ENCODE assay signal across 5 cellular contexts in the genomic region with DNA sequence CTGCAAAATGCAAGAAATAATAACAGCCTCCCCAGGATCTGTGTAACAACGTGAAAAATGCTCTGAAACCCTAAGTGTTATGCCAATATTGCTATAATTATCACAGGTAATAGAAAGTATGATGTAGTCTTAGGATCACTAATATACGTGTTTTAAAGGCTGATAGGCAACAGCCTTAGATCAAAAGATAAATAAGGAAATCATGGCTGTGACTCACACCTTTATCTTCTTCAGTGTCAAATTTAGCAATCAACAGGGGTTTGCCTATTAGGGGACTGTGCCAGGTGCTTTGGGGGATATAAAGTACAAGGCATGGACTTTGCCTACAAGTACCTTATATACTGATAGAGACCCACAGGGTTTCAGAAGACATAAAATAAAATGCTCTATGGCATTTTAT.
DNase-seq lines count a peak whose midpoint lies in the region; ATAC-seq, FAIRE-seq and TF ChIP-seq lines count a peak whose summit lies in the region.
"Not testable (repeated sequence)": the region's sequence is repeated elsewhere in the genome, so short reads cannot be mapped to it uniquely, and the experiment has no call there.

No MANE protein-coding gene starts in this region.

- not testable (repeated sequence) for H3K9ac ChIP-seq in keratinocyte (ENCODE audit: control insufficient read depth, extremely low read depth, insufficient read depth, low read length)

- not testable (repeated sequence) for TF ChIP-seq POLR2A in GM12891 (IDR thresholded peaks at IDR 0.05; ENCODE audit: low read depth, low read length)

- not testable (repeated sequence) for H3K9me3 ChIP-seq in RWPE2 (ENCODE audit: severe bottlenecking); keratinocyte (ENCODE audit: control insufficient read depth, low read depth, low read length); mucosa of descending colon

- dilution Hi-C loops in keratinocyte (cut with MboI; ENCODE audit: extremely low pct_ligation_motif_present, low sequenced_read_pairs) = not testable (repeated sequence)

- DNase-seq in GM12891 (ENCODE audit: insufficient read length, low spot score); RWPE2 (ENCODE audit: low spot score); keratinocyte (ENCODE audit: low read depth, low spot score); mucosa of descending colon: not testable (repeated sequence)

- peak; percentile 83 for FAIRE-seq in GM12891 (lab: Jason Lieb, UNC)
- peak; percentile 32 for FAIRE-seq in keratinocyte (lab: Jason Lieb, UNC)

- ATAC-seq in GM18868 (IDR thresholded peaks at IDR 0.05; ENCODE audit: unreplicated experiment) = peak; percentile 47
- ATAC-seq in RWPE2 (ENCODE audit: low read depth) = peak; percentile 35; the same call in 2 of the 3 replicates
- peak; percentile 74 for ATAC-seq in mucosa of descending colon

- H3K27ac ChIP-seq in RWPE2 (ENCODE audit: poor library complexity, severe bottlenecking) = peak overlapping the region; percentile 15
- H3K27ac ChIP-seq in keratinocyte (ENCODE audit: control insufficient read depth, insufficient read depth, low read length) = not testable (repeated sequence)

- H3K4me1 ChIP-seq in RWPE2 (ENCODE audit: insufficient read depth, poor library complexity, severe bottlenecking) = peaks cover 13% of the 10 kb centered on the region
- not testable (repeated sequence) for H3K4me1 ChIP-seq in keratinocyte (ENCODE audit: control insufficient read depth, extremely low read depth, insufficient read depth, low read length); mucosa of descending colon (ENCODE audit: low read depth)

- not testable (repeated sequence) for H3K36me3 ChIP-seq in RWPE2 (ENCODE audit: low read depth); keratinocyte (ENCODE audit: control insufficient read depth in 2 of 2, extremely low read depth in 1 of 2, insufficient read depth in 2 of 2, low read length in 2 of 2); mucosa of descending colon (ENCODE audit: low read depth)

- H3K4me2 ChIP-seq in keratinocyte (ENCODE audit: control insufficient read depth, extremely low read depth, insufficient read depth, low read depth, low read length) = not testable (repeated sequence)

- not testable (repeated sequence) for H2AFZ ChIP-seq in keratinocyte (ENCODE audit: control insufficient read depth, low read length)

- not testable (repeated sequence) for H3K9me1 ChIP-seq in keratinocyte (ENCODE audit: control insufficient read depth, extremely low read depth, insufficient read depth, low read length)

- not testable (repeated sequence) for H4K20me1 ChIP-seq in keratinocyte (ENCODE audit: control insufficient read depth, extremely low read depth, insufficient read depth, low read length)

- TF ChIP-seq CTCF in RWPE2 (IDR thresholded peaks at IDR 0.05; ENCODE audit: poor library complexity, severe bottlenecking); keratinocyte (optimal IDR thresholded peaks at IDR 0.05 in 1 of 3, IDR thresholded peaks at IDR 0.05 in 1 of 3, conservative IDR thresholded peaks at IDR 0.05 in 1 of 3; ENCODE audit: extremely low read depth in 1 of 3, insufficient read depth in 2 of 3, low read length in 3 of 3); mucosa of descending colon (IDR thresholded peaks at IDR 0.05): not testable (repeated sequence)

- not testable (repeated sequence) for H3K27me3 ChIP-seq in RWPE2 (ENCODE audit: insufficient read depth, poor library complexity, severe bottlenecking); keratinocyte (ENCODE audit: control insufficient read depth, extremely low read depth, insufficient read depth, low read length)

- H3K4me3 ChIP-seq in RWPE2 (ENCODE audit: severe bottlenecking); keratinocyte (ENCODE audit: control insufficient read depth in 2 of 3, extremely low read depth in 1 of 3, insufficient read depth in 2 of 3, low read depth in 1 of 3, low read length in 3 of 3); mucosa of descending colon: not testable (repeated sequence)

- H3K79me2 ChIP-seq in keratinocyte (ENCODE audit: control insufficient read depth, insufficient read depth, low read length) = not testable (repeated sequence)

- intact Hi-C loops in mucosa of descending colon (cut with DNase I, micrococcal nuclease) = not testable (repeated sequence)
